In the genomic region with DNA sequence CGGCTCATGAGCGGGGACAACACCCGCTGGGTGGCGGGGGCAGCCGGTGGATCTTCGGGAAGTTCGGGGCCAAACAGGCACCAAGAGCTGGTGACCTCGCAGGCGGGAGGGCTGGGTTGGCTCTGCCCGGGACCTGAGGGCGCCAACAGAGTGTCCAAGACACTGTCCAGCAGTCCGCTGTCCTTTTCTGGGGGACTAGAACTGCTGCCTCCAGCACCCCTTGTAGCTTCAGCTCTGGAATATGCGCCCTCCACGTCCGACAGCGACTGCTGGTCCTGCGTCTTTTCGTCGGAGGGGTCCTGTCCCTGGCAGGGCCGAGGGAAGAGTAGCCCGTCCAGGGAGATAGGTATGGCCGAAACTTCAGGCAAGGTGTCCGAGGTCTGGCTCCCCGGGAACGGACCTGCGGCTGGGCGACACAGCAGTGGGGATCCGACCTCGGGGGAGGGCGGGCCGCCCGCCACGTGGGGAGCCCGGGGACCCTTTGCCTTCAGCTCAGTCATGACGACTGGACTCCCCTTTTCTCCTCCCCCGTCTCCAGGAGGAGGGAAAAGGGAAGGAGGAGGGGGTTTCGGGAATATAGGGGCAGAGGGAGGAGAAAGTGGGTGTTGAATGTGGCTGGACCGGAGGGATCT, we compare ENCODE assay signal across 10 cellular contexts. TPM values are rescaled to one million over a fixed set of nuclear protein-coding genes. Genes with fewer than 3 reads are reported as not detected.
DNase-seq lines count a peak whose midpoint lies in the region; ATAC-seq, FAIRE-seq and TF ChIP-seq lines count a peak whose summit lies in the region.
"Had no signal": no experiment of that assay in that cellular context is flagged by ENCODE, and none has a peak within 500 bp of the region (broad histone marks: within the 10 kb centered on the region; RNA-seq: fewer than 3 reads in every experiment).

No MANE protein-coding gene starts in this region.

- no peak for TF ChIP-seq CTCF in HEK293 (tag by site-specific recombination; IDR thresholded peaks at IDR 0.05)
- TF ChIP-seq CTCF in dorsolateral prefrontal cortex (IDR thresholded peaks at IDR 0.05 in 54 of 56, conservative IDR thresholded peaks at IDR 0.05 in 2 of 56; ENCODE audit: low read depth in 1 of 56, partially characterized antibody in 56 of 56), result no peak
- no peak for TF ChIP-seq CTCF in HepG2 (CRISPR knock-in tag; IDR thresholded peaks at IDR 0.05)

- POLR2A ChIA-PET in HEK293 (lab: Yijun Ruan, JAX) (interaction anchor here (0.6 kb wide), 1 partner anchor 991 kb away, joined by 3 read pairs; no protein-coding TSS in a partner anchor), HepG2 (lab: Yijun Ruan, JAX) (no interaction called here)

- no peak overlapping the region for H3K9ac ChIP-seq in HepG2 (ENCODE audit: insufficient read depth, low read depth, low read length)

- H3K27ac ChIP-seq in HEK293 (ENCODE audit: extremely low read depth, low read depth, low read length) (no peak overlapping the region), dorsolateral prefrontal cortex (peak overlapping the region in 7 of 59 donors; percentile 16 to 76 (median 43)), HepG2 (ENCODE audit: extremely low read length, insufficient read depth, low read length) (no peak overlapping the region), skin epidermis (peak overlapping the region in 3 of 21 experiments; percentile 56 to 77 (median 62))

- H3K4me3 ChIP-seq in HEK293 (ENCODE audit: low read depth, low read length) (peak overlapping the region; percentile 55), dorsolateral prefrontal cortex (peak overlapping the region; percentile 19 to 69 (median 51)), HepG2 (replicated peaks in 1 of 3; ENCODE audit: insufficient read depth in 1 of 3, low read depth in 2 of 3, low read length in 3 of 3) (no peak overlapping the region), skin epidermis (peak overlapping the region in 6 of 7 experiments; percentile 25 to 50 (median 34))

- ATAC-seq in HepG2, result peak; percentile 39; the same call in 2 of the 3 replicates
- ATAC-seq in GM21526 (IDR thresholded peaks at IDR 0.05; ENCODE audit: low FRiP score, unreplicated experiment), result no peak
- no peak for ATAC-seq in HG02852 (IDR thresholded peaks at IDR 0.05; ENCODE audit: unreplicated experiment)
- ATAC-seq: activated naive CD4-positive, alpha-beta T cell treated with anti-CD3 and anti-CD28 coated beads, Interleukin-2, amount 50 U/mL, for 72 hours had no signal

- H3K27me3 ChIP-seq in dorsolateral prefrontal cortex, result peaks cover 9 to 96% (median 57%) of the 10 kb centered on the region in 45 donors
- peaks cover 1 to 11% of the 10 kb centered on the region in 2 experiments; a peak in 3 of 5 replicates for H3K27me3 ChIP-seq in HepG2 (ENCODE audit: control insufficient read depth in 1 of 2, insufficient read depth in 2 of 2, low read length in 2 of 2)

- no peaks in the 10 kb centered on the region for H3K36me3 ChIP-seq in HEK293 (ENCODE audit: control insufficient read depth in 2 of 2, insufficient read depth in 1 of 2, low read length in 2 of 2)
- H3K36me3 ChIP-seq in HepG2 (replicated peaks in 1 of 2; ENCODE audit: control insufficient read depth in 1 of 2, insufficient read depth in 2 of 2, low read length in 2 of 2), result no peaks in the 10 kb centered on the region

- no peak for TF ChIP-seq POLR2A in HepG2 (IDR thresholded peaks at IDR 0.05; ENCODE audit: insufficient read depth in 1 of 2, low read depth in 2 of 2, low read length in 2 of 2)

- H3K4me2 ChIP-seq in HepG2 (ENCODE audit: low read depth, low read length), result no peak overlapping the region

- H3K4me1 ChIP-seq in HEK293 (ENCODE audit: control insufficient read depth, insufficient read depth, low read length) (no peaks in the 10 kb centered on the region), HepG2 (ENCODE audit: insufficient read depth, low read length) (no peaks in the 10 kb centered on the region)

- H4K20me1 ChIP-seq in HepG2 (ENCODE audit: insufficient read depth, low read length), result no peaks in the 10 kb centered on the region

- H3K9me3 ChIP-seq in HEK293 (ENCODE audit: control insufficient read depth, insufficient read depth, low read depth, low read length), result no peaks in the 10 kb centered on the region
- no peaks in the 10 kb centered on the region for H3K9me3 ChIP-seq in HepG2 (ENCODE audit: low read length)

- intact Hi-C loops in dorsolateral prefrontal cortex (cut with DNase I), result no loop called here
- intact Hi-C loops in HepG2 (cut with micrococcal nuclease; ENCODE audit: unreplicated experiment), result no loop called here

- 33% methylated on average over 30 of the region's 38 CpGs for WGBS in HepG2 (ENCODE audit: low lambda C conversion rate)

- H3K79me2 ChIP-seq in HepG2 (ENCODE audit: insufficient read depth, low read length), result no peaks in the 10 kb centered on the region

- BruUV-seq in HepG2 (replicated peaks; lab: Mats Ljungman, UMichigan), result no TSS peak

- H2AFZ ChIP-seq in HepG2 (ENCODE audit: low read length), result no peak overlapping the region

- CTCF ChIA-PET in HEK293 (lab: Yijun Ruan, JAX), result interaction anchor here (0.6 kb wide), 1 partner anchor 139 kb away, joined by 3 read pairs; no protein-coding TSS in a partner anchor
- CTCF ChIA-PET in HepG2 (lab: Yijun Ruan, JAX; ENCODE audit: low intra/inter-chr PET ratio, low total read pairs), result no interaction called here

- FAIRE-seq in HepG2 (lab: Jason Lieb, UNC), result no peak

- in situ Hi-C loops in HepG2 (cut with HindIII; ENCODE audit: extremely low pct_ligation_motif_present, low pct_unique_long_range_greater_than_20kb), result no loop called here

- TF ChIP-seq RAD21 in HepG2 (CRISPR knock-in tag; IDR thresholded peaks at IDR 0.05), result no peak

- TF ChIP-seq EP300 in HepG2 (IDR thresholded peaks at IDR 0.05; ENCODE audit: low read depth in 2 of 2, low read length in 2 of 2), result no peak
- TF ChIP-seq EP300 in HepG2 (CRISPR knock-in tag; IDR thresholded peaks at IDR 0.05; ENCODE audit: borderline replicate concordance), result no peak

- DNase-seq in dorsolateral prefrontal cortex, result no peak
- no peak for DNase-seq in HepG2 (ENCODE audit: low spot score)
- DNase-seq in central memory CD4-positive, alpha-beta T cell, result no peak
- DNase-seq in stimulated activated CD4-positive, alpha-beta T cell treated with anti-CD3 and anti-CD28 coated beads, Interleukin-12 subunit alpha, Interleukin-12 subunit beta, amount 100 ng/mL, for 4 hours, result no peak

TF ChIP-seq in HEK293, 187 proteins besides CTCF, POLR2A, EP300 and RAD21:
- TF ChIP-seq GLIS2 (tag by site-specific recombination; IDR thresholded peaks at IDR 0.05) (0 out of 2 replicates have a peak, but pooled peaks have one; percentile 17), ZNF514 (tag by site-specific recombination; IDR thresholded peaks at IDR 0.05) (no peak), KLF1 (tag by site-specific recombination; IDR thresholded peaks at IDR 0.05) (no peak)

TF ChIP-seq in HepG2, 621 proteins besides CTCF, POLR2A, EP300 and RAD21 (continues in another document):
- no peak for TF ChIP-seq CHCHD3 (CRISPR knock-in tag; IDR thresholded peaks at IDR 0.05)
- no peak for TF ChIP-seq JUNB (CRISPR knock-in tag; IDR thresholded peaks at IDR 0.05; ENCODE audit: borderline replicate concordance)
- TF ChIP-seq, protein P1, sequence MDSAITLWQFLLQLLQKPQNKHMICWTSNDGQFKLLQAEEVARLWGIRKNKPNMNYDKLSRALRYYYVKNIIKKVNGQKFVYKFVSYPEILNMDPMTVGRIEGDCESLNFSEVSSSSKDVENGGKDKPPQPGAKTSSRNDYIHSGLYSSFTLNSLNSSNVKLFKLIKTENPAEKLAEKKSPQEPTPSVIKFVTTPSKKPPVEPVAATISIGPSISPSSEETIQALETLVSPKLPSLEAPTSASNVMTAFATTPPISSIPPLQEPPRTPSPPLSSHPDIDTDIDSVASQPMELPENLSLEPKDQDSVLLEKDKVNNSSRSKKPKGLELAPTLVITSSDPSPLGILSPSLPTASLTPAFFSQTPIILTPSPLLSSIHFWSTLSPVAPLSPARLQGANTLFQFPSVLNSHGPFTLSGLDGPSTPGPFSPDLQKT (CRISPR knock-in tag; IDR thresholded peaks at IDR 0.05; ENCODE audit: borderline replicate concordance), result no peak
- no peak for TF ChIP-seq CREM (IDR thresholded peaks at IDR 0.05)
- no peak for TF ChIP-seq CREM (CRISPR knock-in tag; IDR thresholded peaks at IDR 0.05)

RNA-seq across cellular contexts. Expression of a gene that starts 0.9 kb away (rescaled TPM):
- 1 to 10 TPM in 67 of 120 experiments, under 1 TPM in 53; 0.28 to 4.2 (median 1.1) TPM for total RNA-seq in dorsolateral prefrontal cortex
- total RNA-seq in HepG2 (2016; rRNA removed; fragmentation: Illumina TruSeq; extraction: Trizol), result not detected in 2 replicates
- not detected in 2 replicates for total RNA-seq in HepG2 (2016; cell fraction: cytosol; rRNA removed; fragmentation: Illumina TruSeq; extraction: Trizol; ENCODE audit: low read depth)
- not detected in 2 replicates for total RNA-seq in HepG2 (2016; cell fraction: insoluble cytoplasmic fraction; rRNA removed; fragmentation: Illumina TruSeq; extraction: Trizol)
- not detected in 2 replicates for total RNA-seq in HepG2 (2016; cell fraction: membrane; rRNA removed; fragmentation: Illumina TruSeq; extraction: Trizol)
- not detected in 2 replicates for total RNA-seq in HepG2 (2016; cell fraction: nucleus; rRNA removed; fragmentation: Illumina TruSeq; extraction: Trizol)
- polyA plus RNA-seq in HepG2 (2011; rRNA removed), result not detected in 2 replicates
- not detected in 2 replicates for polyA plus RNA-seq in HepG2 (2011; cell fraction: cytosol; rRNA removed)
- polyA plus RNA-seq in HepG2 (2011; cell fraction: nucleus; rRNA removed), result not detected in 2 replicates
- not detected in 2 replicates for polyA plus RNA-seq in HepG2 (2012)
- polyA plus RNA-seq in HepG2 (2016; cell fraction: cytosol; fragmentation: Illumina TruSeq; extraction: Trizol; ENCODE audit: low read depth), result not detected in 2 replicates
- polyA plus RNA-seq in HepG2 (2016; cell fraction: insoluble cytoplasmic fraction; fragmentation: Illumina TruSeq; extraction: Trizol; ENCODE audit: low read depth), result not detected in 2 replicates
- not detected in 2 replicates for polyA plus RNA-seq in HepG2 (2016; cell fraction: membrane; fragmentation: Illumina TruSeq; extraction: Trizol; ENCODE audit: low read depth)
- polyA plus RNA-seq in HepG2 (2016; cell fraction: nucleus; fragmentation: Illumina TruSeq; extraction: Trizol; ENCODE audit: insufficient read depth, low read depth), result not detected in 2 replicates
- polyA minus RNA-seq in HepG2 (2011; rRNA and poly(A)+ RNA removed; ENCODE audit: low replicate concordance), result not detected in 2 replicates
- not detected in 2 replicates for polyA minus RNA-seq in HepG2 (2011; cell fraction: cytosol; rRNA and poly(A)+ RNA removed)
- not detected in 2 replicates for polyA minus RNA-seq in HepG2 (2011; cell fraction: nucleus; rRNA and poly(A)+ RNA removed)
- total RNA-seq: activated naive CD4-positive, alpha-beta T cell treated with anti-CD3 and anti-CD28 coated beads, Interleukin-2, amount 50 U/mL, for 72 hours; G401 had no signal

Comparison
In these comparisons a context has a peak if more than half of its experiments do, and no peak if none do; other contexts are left out.
1. H3K4me3 ChIP-seq: peak in HEK293 (single experiment), dorsolateral prefrontal cortex (59 of 59) and skin epidermis (6 of 7); none in HepG2 (0 of 3).